In the genomic region with DNA sequence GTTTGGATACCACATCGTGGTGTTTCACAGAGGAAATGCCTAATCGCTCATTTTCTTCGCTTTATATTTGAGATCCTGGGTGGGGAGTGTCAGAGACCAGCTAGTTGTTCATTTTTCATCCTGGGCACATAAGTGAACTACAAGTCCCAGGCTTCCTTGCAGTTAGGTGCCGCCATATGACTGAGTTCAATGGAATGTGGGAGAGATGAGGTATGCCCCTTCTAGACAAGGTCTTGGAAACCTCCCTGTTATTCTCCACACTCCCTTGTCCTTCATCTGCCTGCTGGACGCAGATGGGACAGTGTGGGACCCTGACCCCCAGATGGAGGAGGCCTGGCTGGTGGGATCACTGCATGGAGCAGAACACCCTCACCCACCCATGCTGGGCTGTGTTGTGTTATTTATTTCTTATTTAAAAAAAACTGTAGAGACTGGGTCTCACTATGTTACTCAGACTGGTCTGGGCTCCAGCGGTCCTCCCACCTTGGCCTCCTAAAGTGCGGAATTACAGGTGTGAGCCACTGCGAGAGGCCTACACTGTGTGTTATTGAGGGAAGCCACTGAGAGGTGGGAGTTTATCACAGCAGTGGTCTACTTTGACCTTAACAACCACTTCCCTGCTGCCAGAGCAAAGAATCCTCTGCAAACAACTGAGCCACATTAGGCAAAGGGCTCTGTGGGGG, we compare ENCODE assay signal across 17 cellular contexts. TPM values are rescaled to one million over a fixed set of nuclear protein-coding genes. Genes with fewer than 3 reads are reported as not detected.
DNase-seq lines count a peak whose midpoint lies in the region; ATAC-seq, FAIRE-seq and TF ChIP-seq lines count a peak whose summit lies in the region.
"Had no signal": no experiment of that assay in that cellular context is flagged by ENCODE, and none has a peak within 500 bp of the region (broad histone marks: within the 10 kb centered on the region; RNA-seq: fewer than 3 reads in every experiment).

No MANE protein-coding gene starts in this region.

- peaks cover 0 to 6% (median 0%) of the 10 kb centered on the region in 4 donors for H3K27me3 ChIP-seq in pancreas
- H3K27me3 ChIP-seq: SJCRH30 had no signal

- intact Hi-C loops in pancreas (cut with DNase I) = no loop called here

- ATAC-seq in WTC11 (peak; percentile 46; the same call in 1 of the 2 replicates), pancreas (no peak), HG03469 (IDR thresholded peaks at IDR 0.05; ENCODE audit: unreplicated experiment) (no peak), HG02870 (IDR thresholded peaks at IDR 0.05; ENCODE audit: unreplicated experiment) (no peak)
- ATAC-seq: activated naive CD8-positive, alpha-beta T cell treated with anti-CD3 and anti-CD28 coated beads, Interleukin-2, amount 50 U/mL, for 24 hours; naive thymus-derived CD4-positive, alpha-beta T cell had no signal

- H3K27me3 Mint-ChIP-seq in WTC11 (ENCODE audit: low read depth) = peaks cover 3% of the 10 kb centered on the region

- no peaks in the 10 kb centered on the region for H3K4me1 Mint-ChIP-seq in WTC11
- H3K4me1 Mint-ChIP-seq: activated naive CD8-positive, alpha-beta T cell treated with anti-CD3 and anti-CD28 coated beads, Interleukin-2, amount 50 U/mL, for 24 hours; naive thymus-derived CD4-positive, alpha-beta T cell had no signal

- H3K36me3 ChIP-seq in pancreas = no peaks in the 10 kb centered on the region
- H3K36me3 ChIP-seq: HAP-1, SJCRH30 had no signal

- no peaks in the 10 kb centered on the region for H3K9me3 Mint-ChIP-seq in WTC11
- H3K9me3 Mint-ChIP-seq: activated naive CD8-positive, alpha-beta T cell treated with anti-CD3 and anti-CD28 coated beads, Interleukin-2, amount 50 U/mL, for 24 hours; activated T-helper 2 cell treated with anti-CD3 and anti-CD28 coated beads, Interferon-gamma antibody, Interleukin-2, Interleukin-4, amounts not matched to agents 10 μg/mL and 5 μg/mL and 100 μg/mL, durations not matched to agents 14 hours and 24 hours and 36 hours; naive thymus-derived CD4-positive, alpha-beta T cell had no signal

- no peaks in the 10 kb centered on the region for H3K9me3 ChIP-seq in pancreas
- H3K9me3 ChIP-seq: HAP-1, SJCRH30 had no signal

- no peak overlapping the region for H3K27ac ChIP-seq in pancreas
- H3K27ac ChIP-seq: SJCRH30, skin epidermis had no signal

- POLR2A ChIA-PET in WTC11 (lab: Charles Lee) = no interaction called here

- 88% methylated on average over 8 of the region's 8 CpGs for WGBS in pancreas, 2 donors

- H3K27ac Mint-ChIP-seq in WTC11 = no peak overlapping the region
- H3K27ac Mint-ChIP-seq: activated T-helper 2 cell treated with anti-CD3 and anti-CD28 coated beads, Interferon-gamma antibody, Interleukin-2, Interleukin-4, amounts not matched to agents 10 μg/mL and 5 μg/mL and 100 μg/mL, durations not matched to agents 14 hours and 24 hours and 36 hours; naive thymus-derived CD4-positive, alpha-beta T cell had no signal

- TF ChIP-seq CTCF in WTC11 (IDR thresholded peaks at IDR 0.05) = no peak
- TF ChIP-seq CTCF in pancreas (IDR thresholded peaks at IDR 0.05) = no peak

- CTCF ChIA-PET in WTC11 (lab: Charles Lee) = interaction anchor here (1.1 to 1.4 kb wide), 2 partner anchors 10 to 15 kb away, joined by 3 to 5 read pairs; no protein-coding TSS in a partner anchor

- H3K4me1 ChIP-seq in pancreas = no peaks in the 10 kb centered on the region
- H3K4me1 ChIP-seq: HAP-1 had no signal

- DNase-seq in DMS 273 treated with DMSO at 0.1 percent for 48 hours (lab: John Stamatoyannopoulos, UW) = peak; percentile 36
- DNase-seq in HT1080 (ENCODE audit: low read depth) = peak; percentile 65
- no peak for DNase-seq in WTC11 (ENCODE audit: low spot score)
- peak; percentile 21 for DNase-seq in iris pigment epithelial cell (ENCODE audit: low read depth)
- no peak for DNase-seq in A172 (ENCODE audit: low spot score)
- DNase-seq in pancreas = no peak
- DNase-seq: activated naive CD8-positive, alpha-beta T cell treated with anti-CD3 and anti-CD28 coated beads, Interleukin-2, amount 50 U/mL, for 24 hours; naive thymus-derived CD4-positive, alpha-beta T cell; NCI-H1436 treated with DMSO at 0.1 percent for 48 hours; stimulated activated CD4-positive, alpha-beta T cell treated with anti-CD3 and anti-CD28 coated beads, Interleukin-2, amount 100 ng/mL, for 48 hours had no signal

- H3K4me3 ChIP-seq in pancreas = no peak overlapping the region
- H3K4me3 ChIP-seq: HAP-1, lung, SJCRH30, skin epidermis had no signal

- H3K4me3 Mint-ChIP-seq in WTC11 = no peak overlapping the region
- H3K4me3 Mint-ChIP-seq: activated naive CD8-positive, alpha-beta T cell treated with anti-CD3 and anti-CD28 coated beads, Interleukin-2, amount 50 U/mL, for 24 hours; naive thymus-derived CD4-positive, alpha-beta T cell had no signal

- H3K36me3 Mint-ChIP-seq in WTC11 = no peaks in the 10 kb centered on the region
- H3K36me3 Mint-ChIP-seq: naive thymus-derived CD4-positive, alpha-beta T cell had no signal

- no peak for FAIRE-seq in pancreas (lab: Jason Lieb, UNC)

TF ChIP-seq in WTC11, 78 proteins besides CTCF, POLR2A, EP300 and RAD21:
- TF ChIP-seq, protein P1, sequence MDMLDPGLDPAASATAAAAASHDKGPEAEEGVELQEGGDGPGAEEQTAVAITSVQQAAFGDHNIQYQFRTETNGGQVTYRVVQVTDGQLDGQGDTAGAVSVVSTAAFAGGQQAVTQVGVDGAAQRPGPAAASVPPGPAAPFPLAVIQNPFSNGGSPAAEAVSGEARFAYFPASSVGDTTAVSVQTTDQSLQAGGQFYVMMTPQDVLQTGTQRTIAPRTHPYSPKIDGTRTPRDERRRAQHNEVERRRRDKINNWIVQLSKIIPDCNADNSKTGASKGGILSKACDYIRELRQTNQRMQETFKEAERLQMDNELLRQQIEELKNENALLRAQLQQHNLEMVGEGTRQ (CRISPR knock-in tag; IDR thresholded peaks at IDR 0.05) = peak; percentile 42; the same call in 1 of the 2 replicates
- no peak for TF ChIP-seq ZNF121 (CRISPR knock-in tag; IDR thresholded peaks at IDR 0.05)

RNA-seq across cellular contexts. Expression of a gene that starts 42.9 kb away (rescaled TPM):
- total RNA-seq in HT1080 (2014; rRNA removed; shearing (Covaris generic)) = 45.3 and 47.0 TPM in 2 replicates
- polyA plus RNA-seq in HT1080 (2015; cell fraction: cytosol; rRNA removed) = 37.8 and 46.8 TPM in 2 replicates
- 56.0 and 76.2 TPM in 2 replicates for polyA plus RNA-seq in HT1080 (2015; cell fraction: nucleus; rRNA removed)
- total RNA-seq in WTC11 (2021) = 67.3 to 73.6 TPM (median 69.6 TPM) in 3 replicates
- total RNA-seq in A172 (2014; rRNA removed; shearing (Covaris generic)) = 53.2 and 77.2 TPM in 2 replicates
- 1 to 10 TPM; 2.4 to 7.0 (median 3.6) TPM for total RNA-seq in pancreas
- 1 to 10 TPM; 3.0 to 5.3 TPM for polyA plus RNA-seq in pancreas

Comparison
In these comparisons a context has a peak if more than half of its experiments do, and no peak if none do; other contexts are left out.
1. DNase-seq: peak in DMS 273 treated with DMSO at 0.1 percent for 48 hours (single experiment), HT1080 (single experiment) and iris pigment epithelial cell (single experiment); none in WTC11 (single experiment), A172 (single experiment) and pancreas (0 of 6).